ENCODE assay signal across 12 cellular contexts in the genomic region with DNA sequence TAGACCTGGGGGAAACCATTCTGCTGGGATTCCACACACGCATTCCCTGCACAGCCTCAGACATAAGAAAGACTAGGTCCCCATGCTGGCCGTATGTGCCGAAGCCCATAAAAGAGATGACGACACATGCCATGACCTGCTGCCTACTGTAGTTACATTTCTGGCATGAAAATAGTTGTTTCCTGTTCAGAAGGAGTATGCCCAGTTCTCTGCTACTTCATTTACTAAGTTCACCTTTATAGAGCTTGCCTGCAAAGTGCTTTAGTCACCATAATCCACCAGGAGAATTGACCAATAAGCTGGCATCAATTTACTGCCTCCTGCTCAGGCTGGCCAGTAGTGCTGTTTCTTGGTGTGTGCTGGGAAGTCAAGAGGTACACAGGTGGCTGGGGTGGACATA.
DNase-seq lines count a peak whose midpoint lies in the region; TF ChIP-seq lines count a peak whose summit lies in the region.
"Had no signal": no experiment of that assay in that cellular context is flagged by ENCODE, and none has a peak within 500 bp of the region (broad histone marks: within the 10 kb centered on the region; RNA-seq: fewer than 3 reads in every experiment).

No MANE protein-coding gene starts in this region.

- no peak overlapping the region for H4K8ac ChIP-seq in trophoblast cell (ENCODE audit: low read depth, low read length)

- no peaks in the 10 kb centered on the region for H3K36me3 ChIP-seq in mammary epithelial cell (ENCODE audit: insufficient read depth, low read length)
- H3K36me3 ChIP-seq in breast epithelium: no peaks in the 10 kb centered on the region
- H3K36me3 ChIP-seq in trophoblast cell (ENCODE audit: control insufficient read depth in 1 of 2, insufficient read depth in 2 of 2, low read length in 2 of 2): no peaks in the 10 kb centered on the region

- TF ChIP-seq POLR2A in breast epithelium (IDR thresholded peaks at IDR 0.05): no peak

- no peak overlapping the region for H3K4ac ChIP-seq in trophoblast cell (ENCODE audit: low read depth, low read length)

- peak; percentile 12 for DNase-seq in mammary epithelial cell
- DNase-seq in breast epithelium (ENCODE audit: low spot score in 2 of 2): no peak
- DNase-seq in kidney tubule cell (ENCODE audit: low spot score): peak; percentile 45
- peak; percentile 79 to 88 for DNase-seq in trophoblast cell
- no peak for DNase-seq in NCI-H1417 treated with DMSO at 0.1 percent for 48 hours (lab: John Stamatoyannopoulos, UW)
- DNase-seq in SW 1271 (lab: John Stamatoyannopoulos, UW): no peak
- DNase-seq in NCI-H1048 (lab: John Stamatoyannopoulos, UW): no peak
- DNase-seq: 8988T; C1 segment of cervical spinal cord; Calu3; CD4-positive, alpha-beta T cell; DMS 273 treated with DMSO at 0.1 percent for 48 hours had no signal

- no peak overlapping the region for H3K4me2 ChIP-seq in mammary epithelial cell (ENCODE audit: insufficient read depth, low read depth, low read length)
- no peak overlapping the region for H3K4me2 ChIP-seq in trophoblast cell (ENCODE audit: low read length)

- H3K79me2 ChIP-seq in mammary epithelial cell (ENCODE audit: insufficient read depth, low read length) (no peaks in the 10 kb centered on the region), trophoblast cell (ENCODE audit: control insufficient read depth, insufficient read depth, low read length, poor library complexity) (no peaks in the 10 kb centered on the region)

- H4K12ac ChIP-seq in trophoblast cell (ENCODE audit: low read depth, low read length): no peak overlapping the region

- no peak overlapping the region for H4K91ac ChIP-seq in trophoblast cell (ENCODE audit: low read depth, low read length)

- H2AFZ ChIP-seq in mammary epithelial cell (ENCODE audit: low read depth, low read length) (no peak overlapping the region), trophoblast cell (ENCODE audit: insufficient read depth, low read length, poor library complexity) (no peak overlapping the region)

- H2BK12ac ChIP-seq in trophoblast cell (ENCODE audit: low read length): no peak overlapping the region

- dilution Hi-C loops in mammary epithelial cell (cut with HindIII; ENCODE audit: low sequenced_read_pairs): no loop called here

- no peak overlapping the region for H2BK120ac ChIP-seq in trophoblast cell (ENCODE audit: insufficient read depth, low read length, poor library complexity)

- no peak overlapping the region for H3K23ac ChIP-seq in trophoblast cell (ENCODE audit: low read length)

- H3K4me3 ChIP-seq in mammary epithelial cell (replicated peaks in 1 of 3; ENCODE audit: insufficient read depth in 1 of 3, low read depth in 2 of 3, low read length in 3 of 3) (no peak overlapping the region), breast epithelium (no peak overlapping the region), trophoblast cell (ENCODE audit: low read depth, low read length) (no peak overlapping the region)

- in situ Hi-C loops in mammary epithelial cell (cut with MboI; ENCODE audit: low sequenced_read_pairs in 2 of 2): no loop called here

- CTCF ChIA-PET in mammary epithelial cell (lab: Charles Lee; ENCODE audit: low non-redundant PET): no interaction called here

- no peak overlapping the region for H3K27ac ChIP-seq in mammary epithelial cell (ENCODE audit: insufficient read depth, low read depth, low read length)
- H3K27ac ChIP-seq in breast epithelium: peak overlapping the region in 1 of 2 donors; percentile 22
- H3K27ac ChIP-seq in trophoblast cell (ENCODE audit: low read depth, low read length): no peak overlapping the region

- no peak overlapping the region for H3K14ac ChIP-seq in trophoblast cell (ENCODE audit: low read length)

- no peak overlapping the region for H2BK5ac ChIP-seq in trophoblast cell (ENCODE audit: low read depth, low read length, poor library complexity)

- H3K79me1 ChIP-seq in trophoblast cell (ENCODE audit: low read length): no peaks in the 10 kb centered on the region

- intact Hi-C loops in mammary epithelial cell (cut with micrococcal nuclease) (no loop called here), breast epithelium (cut with DNase I; ENCODE audit: low total_unique reads) (loop anchor here (10.0 kb wide), 1 partner anchor 254 kb away; no protein-coding TSS in a partner anchor)

- TF ChIP-seq CTCF in mammary epithelial cell (conservative IDR thresholded peaks at IDR 0.05 in 1 of 2, IDR thresholded peaks at IDR 0.05 in 1 of 2; ENCODE audit: extremely low read depth in 1 of 2, insufficient read depth in 1 of 2, low read depth in 1 of 2, low read length in 2 of 2): no peak
- TF ChIP-seq CTCF in breast epithelium (IDR thresholded peaks at IDR 0.05): no peak

- H3K18ac ChIP-seq in trophoblast cell (ENCODE audit: low read length): no peak overlapping the region

- no peak overlapping the region for H2AK5ac ChIP-seq in trophoblast cell (ENCODE audit: low read length)

- no peaks in the 10 kb centered on the region for H3K4me1 ChIP-seq in mammary epithelial cell (ENCODE audit: insufficient read depth, low read length)
- H3K4me1 ChIP-seq in breast epithelium: peaks cover 0 to 3% of the 10 kb centered on the region in 2 donors
- H3K4me1 ChIP-seq in trophoblast cell (ENCODE audit: control insufficient read depth in 1 of 2, insufficient read depth in 2 of 2, low read length in 2 of 2): peaks cover 3 to 8% of the 10 kb centered on the region in 2 experiments

- H3K9ac ChIP-seq in mammary epithelial cell (ENCODE audit: insufficient read depth, low read length) (no peak overlapping the region), trophoblast cell (ENCODE audit: low read length) (no peak overlapping the region)

- H3K9me3 ChIP-seq in mammary epithelial cell (replicated peaks; ENCODE audit: insufficient read depth, low read length) (no peaks in the 10 kb centered on the region), breast epithelium (no peaks in the 10 kb centered on the region), trophoblast cell (ENCODE audit: insufficient read depth, low read depth, low read length) (no peaks in the 10 kb centered on the region)

- H4K20me1 ChIP-seq in mammary epithelial cell (ENCODE audit: insufficient read depth, low read length): no peaks in the 10 kb centered on the region

- BruUV-seq in mammary epithelial cell (replicated peaks; lab: Mats Ljungman, UMichigan): no TSS peak

- WGBS in mammary epithelial cell (ENCODE audit: low coverage, missing lambda C conversion rate): 32% methylated on average over 4 of the region's 4 CpGs
- no CpG with 5 or more reads among the region's 4 CpGs for WGBS in trophoblast cell (ENCODE audit: extremely low coverage, insufficient coverage, insufficient read length)

- H3K27me3 ChIP-seq in mammary epithelial cell (ENCODE audit: insufficient read depth, low read length) (no peaks in the 10 kb centered on the region), breast epithelium (no peaks in the 10 kb centered on the region), trophoblast cell (ENCODE audit: insufficient read depth, low read length) (no peaks in the 10 kb centered on the region)

Comparison
In these comparisons a context has a peak if more than half of its experiments do, and no peak if none do; other contexts are left out.
1. DNase-seq: peak in mammary epithelial cell (single experiment), kidney tubule cell (single experiment) and trophoblast cell (2 of 2); none in breast epithelium (0 of 2), NCI-H1417 treated with DMSO at 0.1 percent for 48 hours (single experiment), SW 1271 (0 of 2) and NCI-H1048 (single experiment).